ENCODE assay signal across 9 cellular contexts in the genomic region with DNA sequence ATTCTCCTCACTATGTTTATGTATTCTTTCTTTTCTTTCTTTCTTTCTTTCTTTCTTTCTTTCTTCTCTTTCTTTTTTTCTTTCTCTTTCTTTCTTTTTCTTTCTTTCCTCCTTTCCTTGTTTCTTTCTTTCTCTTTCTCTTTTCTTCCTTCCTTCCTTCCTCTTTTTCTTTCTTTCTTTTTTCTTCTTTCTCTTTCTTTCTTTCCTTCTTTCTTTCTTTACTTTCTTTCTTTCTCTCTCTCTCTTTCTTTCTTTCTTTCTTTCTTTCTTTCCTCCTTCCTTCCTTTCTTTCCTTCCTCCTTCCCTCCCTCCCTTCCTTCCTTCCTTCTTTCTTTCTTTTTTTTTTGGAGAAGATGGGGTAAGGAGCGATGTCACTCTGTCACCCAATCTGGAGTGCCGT.
"Had no signal": no experiment of that assay in that cellular context is flagged by ENCODE, and none has a peak within 500 bp of the region (broad histone marks: within the 10 kb centered on the region; RNA-seq: fewer than 3 reads in every experiment).

No MANE protein-coding gene starts in this region.

- H3K27ac Mint-ChIP-seq: IgD-negative memory B cell had no signal

- H3K9me3 ChIP-seq: HAP-1 had no signal

- ATAC-seq: HCT116, HepG2 had no signal

- H3K36me3 Mint-ChIP-seq: IgD-negative memory B cell had no signal

- H3K4me1 ChIP-seq: HAP-1 had no signal

- H3K27me3 Mint-ChIP-seq: IgD-negative memory B cell had no signal

- H3K4me3 Mint-ChIP-seq: IgD-negative memory B cell had no signal

- H3K9ac ChIP-seq: GM23248 had no signal

- H2AFZ ChIP-seq: GM23248 had no signal

- DNase-seq: GM23248, GOT3, H7, KBM-7 had no signal

- H3K36me3 ChIP-seq: HAP-1 had no signal

- FAIRE-seq: HepG2 had no signal

- H3K4me3 ChIP-seq: GM23248, HAP-1 had no signal

- H3K27ac ChIP-seq: GM23248, HL-60 had no signal
